16 cellular contexts compared by ENCODE assay signal in genomic region chr7:141302617-141303016, GRCh38.
DNase-seq lines count a peak whose midpoint lies in the region; ATAC-seq and TF ChIP-seq lines count a peak whose summit lies in the region.
"Had no signal": no experiment of that assay in that cellular context is flagged by ENCODE, and none has a peak within 500 bp of the region (broad histone marks: within the 10 kb centered on the region; RNA-seq: fewer than 3 reads in every experiment).

No MANE protein-coding gene starts in this region.

- TF ChIP-seq CTCF in heart right ventricle (IDR thresholded peaks at IDR 0.05), result no peak
- no peak for TF ChIP-seq CTCF in right atrium auricular region (IDR thresholded peaks at IDR 0.05)
- TF ChIP-seq CTCF in thyroid gland (IDR thresholded peaks at IDR 0.05), result no peak

- peak overlapping the region in 2 of 10 donors; percentile 8 to 9 for H3K4me3 ChIP-seq in heart right ventricle
- H3K4me3 ChIP-seq in right atrium auricular region, result peak overlapping the region in 1 of 2 donors; percentile 30
- H3K4me3 ChIP-seq in thyroid gland (replicated peaks in 1 of 3), result no peak overlapping the region
- H3K4me3 ChIP-seq: BLaER1, GM23338 had no signal

- no peaks in the 10 kb centered on the region for H3K36me3 Mint-ChIP-seq in stimulated activated effector memory CD8-positive, alpha-beta T cell treated with anti-CD3 and anti-CD28 coated beads, Interleukin-12 subunit alpha, Interleukin-12 subunit beta, amount 100 ng/mL, for 72 hours
- H3K36me3 Mint-ChIP-seq: CD14-positive monocyte; CD4-positive, alpha-beta memory T cell had no signal

- no peak overlapping the region for H3K4me3 Mint-ChIP-seq in stimulated activated effector memory CD8-positive, alpha-beta T cell treated with anti-CD3 and anti-CD28 coated beads, Interleukin-12 subunit alpha, Interleukin-12 subunit beta, amount 100 ng/mL, for 72 hours
- H3K4me3 Mint-ChIP-seq: CD14-positive monocyte; CD4-positive, alpha-beta memory T cell; GM23338 had no signal

- H3K27ac Mint-ChIP-seq in stimulated activated effector memory CD8-positive, alpha-beta T cell treated with anti-CD3 and anti-CD28 coated beads, Interleukin-12 subunit alpha, Interleukin-12 subunit beta, amount 100 ng/mL, for 72 hours, result no peak overlapping the region
- H3K27ac Mint-ChIP-seq: CD14-positive monocyte; CD4-positive, alpha-beta memory T cell; GM23338 had no signal

- H3K9me3 Mint-ChIP-seq in stimulated activated effector memory CD8-positive, alpha-beta T cell treated with anti-CD3 and anti-CD28 coated beads, Interleukin-12 subunit alpha, Interleukin-12 subunit beta, amount 100 ng/mL, for 72 hours, result no peaks in the 10 kb centered on the region
- H3K9me3 Mint-ChIP-seq: GM23338 had no signal

- H3K4me1 ChIP-seq in heart right ventricle (peaks cover 0 to 58% (median 14%) of the 10 kb centered on the region in 9 donors), right atrium auricular region (peaks cover 0 to 26% of the 10 kb centered on the region in 2 donors), thyroid gland (peaks cover 25 to 30% of the 10 kb centered on the region in 2 donors)
- H3K4me1 ChIP-seq: BLaER1 had no signal

- peak overlapping the region; percentile 5 for H3K27ac ChIP-seq in angular gyrus (ENCODE audit: low read depth, low read length)
- peak overlapping the region; percentile 44 to 91 (median 78) for H3K27ac ChIP-seq in heart right ventricle
- peak overlapping the region; percentile 68 to 85 for H3K27ac ChIP-seq in right atrium auricular region
- peak overlapping the region in 1 of 3 donors; percentile 10 for H3K27ac ChIP-seq in thyroid gland
- H3K27ac ChIP-seq: BLaER1 had no signal

- intact Hi-C loops in heart right ventricle (cut with DNase I), result loop anchor here in 3 of 10 donors (2.0 to 5.0 kb wide), 3 partner anchors 60 to 65 kb away; no protein-coding TSS in a partner anchor
- intact Hi-C loops in thyroid gland (cut with DNase I), result no loop called here

- no peaks in the 10 kb centered on the region for H3K4me1 Mint-ChIP-seq in stimulated activated effector memory CD8-positive, alpha-beta T cell treated with anti-CD3 and anti-CD28 coated beads, Interleukin-12 subunit alpha, Interleukin-12 subunit beta, amount 100 ng/mL, for 72 hours
- H3K4me1 Mint-ChIP-seq: CD14-positive monocyte; CD4-positive, alpha-beta memory T cell had no signal

- H3K27me3 ChIP-seq in heart right ventricle (no peaks in the 10 kb centered on the region), right atrium auricular region (no peaks in the 10 kb centered on the region), thyroid gland (no peaks in the 10 kb centered on the region)
- H3K27me3 ChIP-seq: BLaER1 had no signal

- 50 to 71% methylated on average over 3 of the region's 3 CpGs for WGBS in heart right ventricle, 2 donors
- WGBS in thyroid gland, 2 donors, result 31 to 35% methylated on average over 3 of the region's 3 CpGs

- no peaks in the 10 kb centered on the region for H3K9me3 ChIP-seq in heart right ventricle
- H3K9me3 ChIP-seq in right atrium auricular region, result no peaks in the 10 kb centered on the region
- no peaks in the 10 kb centered on the region for H3K9me3 ChIP-seq in thyroid gland
- H3K9me3 ChIP-seq: BLaER1 had no signal

- DNase-seq in heart right ventricle (peak in 1 of 2 donors; percentile 16), right atrium auricular region (ENCODE audit: low spot score) (no peak), thyroid gland (peak; percentile 41 to 53), HUDEP-2 (lab: John Stamatoyannopoulos, UW; ENCODE audit: unreplicated experiment in 76 of 76) (no peak), NCI-H1436 (lab: John Stamatoyannopoulos, UW) (no peak)
- DNase-seq in stimulated activated effector memory CD8-positive, alpha-beta T cell treated with anti-CD3 and anti-CD28 coated beads, Interleukin-12 subunit alpha, Interleukin-12 subunit beta, amount 100 ng/mL, for 72 hours (ENCODE audit: low spot score in 2 of 2), result no peak
- DNase-seq: 8988T; CD4-positive, alpha-beta memory T cell; DMS53; DND-41; EL; HCEC 1CT had no signal

- TF ChIP-seq POLR2A in thyroid gland (IDR thresholded peaks at IDR 0.05), result no peak

- H3K36me3 ChIP-seq in heart right ventricle (no peaks in the 10 kb centered on the region), right atrium auricular region (no peaks in the 10 kb centered on the region), thyroid gland (no peaks in the 10 kb centered on the region)
- H3K36me3 ChIP-seq: BLaER1 had no signal

- peak in 7 of 8 donors; percentile 84 to 95 (median 90) for ATAC-seq in heart right ventricle
- ATAC-seq in stimulated activated effector memory CD8-positive, alpha-beta T cell treated with anti-CD3 and anti-CD28 coated beads, Interleukin-12 subunit alpha, Interleukin-12 subunit beta, amount 100 ng/mL, for 72 hours, result no peak
- ATAC-seq: GM23338 had no signal

Comparison
In these comparisons a context has a peak if more than half of its experiments do, and no peak if none do; other contexts are left out.
1. DNase-seq: peak in thyroid gland (2 of 2); none in right atrium auricular region (single experiment), stimulated activated effector memory CD8-positive, alpha-beta T cell treated with anti-CD3 and anti-CD28 coated beads, Interleukin-12 subunit alpha, Interleukin-12 subunit beta, amount 100 ng/mL, for 72 hours (0 of 2), HUDEP-2 (0 of 76) and NCI-H1436 (single experiment).